ENCODE assay signal across 17 cellular contexts in genomic region chr5:133785182-133785581, GRCh38.
DNase-seq lines count a peak whose midpoint lies in the region; ATAC-seq and TF ChIP-seq lines count a peak whose summit lies in the region.
"Had no signal": no experiment of that assay in that cellular context is flagged by ENCODE, and none has a peak within 500 bp of the region (broad histone marks: within the 10 kb centered on the region; RNA-seq: fewer than 3 reads in every experiment).

No MANE protein-coding gene starts in this region.

- POLR2A ChIA-PET in IMR-90 (lab: Charles Lee; ENCODE audit: unreplicated experiment) (no interaction called here), WTC11 (lab: Charles Lee) (no interaction called here)
- POLR2A ChIA-PET in naive thymus-derived CD8-positive, alpha-beta T cell (lab: Charles Lee): no interaction called here

- H2AK5ac ChIP-seq in IMR-90 (ENCODE audit: low read depth, low read length): no peak overlapping the region
- H2AK5ac ChIP-seq in mesendoderm (ENCODE audit: low read length): no peak overlapping the region

- H3K4me1 Mint-ChIP-seq in WTC11: peaks cover 12% of the 10 kb centered on the region
- no peaks in the 10 kb centered on the region for H3K4me1 Mint-ChIP-seq in naive thymus-derived CD8-positive, alpha-beta T cell
- H3K4me1 Mint-ChIP-seq: CD14-positive monocyte had no signal

- H2BK120ac ChIP-seq in IMR-90 (ENCODE audit: low read depth, low read length) (no peak overlapping the region), mesendoderm (ENCODE audit: low read depth, low read length) (no peak overlapping the region)

- H3K4me1 ChIP-seq in IMR-90 (ENCODE audit: control insufficient read depth, insufficient read depth, low read length): no peaks in the 10 kb centered on the region
- H3K4me1 ChIP-seq in mesendoderm (ENCODE audit: control insufficient read depth, low read depth, low read length): no peaks in the 10 kb centered on the region

- DNase-seq in ELR (ENCODE audit: low read depth): peak; percentile 3
- no peak for DNase-seq in IMR-90
- peak; percentile 35 for DNase-seq in WTC11 (ENCODE audit: low spot score)
- DNase-seq in mesendoderm: peak; percentile 62
- DNase-seq in naive thymus-derived CD8-positive, alpha-beta T cell: no peak
- DNase-seq: COR-L47, KG1, MM.1S, NCI-H1105, NCI-H187, NCI-H2171 treated with DMSO at 0.1 percent for 48 hours, NCI-H82 had no signal

- H3K79me2 ChIP-seq in mesendoderm (ENCODE audit: control insufficient read depth, insufficient read depth, low read length): no peaks in the 10 kb centered on the region

- TF ChIP-seq POLR2A in IMR-90 (IDR thresholded peaks at IDR 0.05; ENCODE audit: low read depth, low read length): no peak

- H3K9me3 ChIP-seq in IMR-90 (ENCODE audit: control insufficient read depth, insufficient read depth, low read length): no peaks in the 10 kb centered on the region

- H3K56ac ChIP-seq in IMR-90 (ENCODE audit: extremely low read depth, insufficient read depth, low read length) (no peak overlapping the region), mesendoderm (ENCODE audit: low read length) (no peak overlapping the region)

- H3K18ac ChIP-seq in IMR-90 (ENCODE audit: low read depth, low read length) (no peak overlapping the region), mesendoderm (ENCODE audit: low read length) (no peak overlapping the region)

- no peaks in the 10 kb centered on the region for H4K20me1 ChIP-seq in IMR-90 (ENCODE audit: insufficient read depth, low read length)

- BruUV-seq in IMR-90 (replicated peaks; lab: Mats Ljungman, UMichigan): no TSS peak

- no peak for ATAC-seq in IMR-90 (ENCODE audit: low read depth)
- peak; percentile 93 for ATAC-seq in WTC11
- ATAC-seq in naive thymus-derived CD8-positive, alpha-beta T cell: no peak
- ATAC-seq in GM21526 (IDR thresholded peaks at IDR 0.05; ENCODE audit: low FRiP score, unreplicated experiment): no peak
- ATAC-seq in GM18502 (IDR thresholded peaks at IDR 0.05; ENCODE audit: poor library complexity, unreplicated experiment): no peak
- ATAC-seq in HG02610 (IDR thresholded peaks at IDR 0.05; ENCODE audit: unreplicated experiment): no peak

- H3K27me3 ChIP-seq in IMR-90 (ENCODE audit: control insufficient read depth, insufficient read depth, low read length) (peaks cover 7% of the 10 kb centered on the region), mesendoderm (ENCODE audit: insufficient read depth, low read length, poor library complexity) (no peaks in the 10 kb centered on the region)

- no peak overlapping the region for H4K91ac ChIP-seq in IMR-90 (ENCODE audit: insufficient read depth, low read depth, low read length)

- H2BK5ac ChIP-seq in IMR-90 (ENCODE audit: low read depth, low read length, poor library complexity, severe bottlenecking) (no peak overlapping the region), mesendoderm (ENCODE audit: low read length) (no peak overlapping the region)

- H4K8ac ChIP-seq in IMR-90 (ENCODE audit: low read depth in 2 of 2, low read length in 2 of 2) (no peak overlapping the region), mesendoderm (ENCODE audit: low read depth, low read length) (no peak overlapping the region)

- H3K9me3 Mint-ChIP-seq in WTC11: no peaks in the 10 kb centered on the region
- no peaks in the 10 kb centered on the region for H3K9me3 Mint-ChIP-seq in naive thymus-derived CD8-positive, alpha-beta T cell

- peaks cover 8% of the 10 kb centered on the region for H3K27me3 Mint-ChIP-seq in WTC11 (ENCODE audit: low read depth)
- H3K27me3 Mint-ChIP-seq in naive thymus-derived CD8-positive, alpha-beta T cell: no peaks in the 10 kb centered on the region

- H4K5ac ChIP-seq in IMR-90 (ENCODE audit: low read depth, low read length): no peak overlapping the region
- H4K5ac ChIP-seq in mesendoderm (ENCODE audit: low read length): no peak overlapping the region

- no peak overlapping the region for H3K4me3 Mint-ChIP-seq in WTC11
- no peak overlapping the region for H3K4me3 Mint-ChIP-seq in naive thymus-derived CD8-positive, alpha-beta T cell
- H3K4me3 Mint-ChIP-seq: CD14-positive monocyte had no signal

- H3K36me3 ChIP-seq in IMR-90 (ENCODE audit: control insufficient read depth, insufficient read depth, low read length) (no peaks in the 10 kb centered on the region), mesendoderm (ENCODE audit: control insufficient read depth, insufficient read depth, low read length) (no peaks in the 10 kb centered on the region)

- WGBS in IMR-90 (ENCODE audit: extremely low coverage in 2 of 2, insufficient read length in 1 of 2), 2 experiments: 13% methylated on average over 3 of the region's 3 CpGs; no CpG with 5 or more reads in 1 of the 2 experiments
- no CpG with 5 or more reads among the region's 3 CpGs for WGBS in mesendoderm (ENCODE audit: extremely low coverage, insufficient coverage, low lambda C conversion rate)

- H3K27ac Mint-ChIP-seq in WTC11: no peak overlapping the region
- no peak overlapping the region for H3K27ac Mint-ChIP-seq in naive thymus-derived CD8-positive, alpha-beta T cell
- H3K27ac Mint-ChIP-seq: CD14-positive monocyte had no signal

- no peaks in the 10 kb centered on the region for H3K79me1 ChIP-seq in IMR-90 (ENCODE audit: low read depth in 1 of 2, low read length in 2 of 2)
- H3K79me1 ChIP-seq in mesendoderm (ENCODE audit: low read length): no peaks in the 10 kb centered on the region

- CTCF ChIA-PET in IMR-90 (lab: Yijun Ruan, JAX) (no interaction called here), WTC11 (lab: Charles Lee) (interaction anchor here (0.6 to 1.8 kb wide), 7 partner anchors 9 to 458 kb away, joined by 3 to 6 read pairs (median 4); no protein-coding TSS in a partner anchor)

- H3K4me2 ChIP-seq in IMR-90 (ENCODE audit: low read depth, low read length) (no peak overlapping the region), mesendoderm (ENCODE audit: low read length) (no peak overlapping the region)

- intact Hi-C loops in IMR-90 (cut with micrococcal nuclease): no loop called here

- H3K27ac ChIP-seq in IMR-90 (ENCODE audit: insufficient read depth, low read length) (no peak overlapping the region), mesendoderm (ENCODE audit: low read depth, low read length) (no peak overlapping the region)
- H3K27ac ChIP-seq: RWPE1 had no signal

- H2AK9ac ChIP-seq in IMR-90 (replicated peaks; ENCODE audit: low read depth, low read length, poor library complexity): no peak overlapping the region

- H3K23ac ChIP-seq in IMR-90 (ENCODE audit: low read depth, low read length) (no peak overlapping the region), mesendoderm (ENCODE audit: low read length) (no peak overlapping the region)

- no peak overlapping the region for H3K14ac ChIP-seq in IMR-90 (replicated peaks; ENCODE audit: low read depth, low read length)

- H3K9ac ChIP-seq in IMR-90 (ENCODE audit: low read depth, low read length) (no peak overlapping the region), mesendoderm (ENCODE audit: low read length) (no peak overlapping the region)

- no peak for TF ChIP-seq RAD21 in IMR-90 (IDR thresholded peaks at IDR 0.05; ENCODE audit: low read length)

- H3K4ac ChIP-seq in IMR-90 (ENCODE audit: low read depth, low read length): no peak overlapping the region
- no peak overlapping the region for H3K4ac ChIP-seq in mesendoderm (ENCODE audit: low read depth, low read length)

- H2BK15ac ChIP-seq in IMR-90 (ENCODE audit: low read depth, low read length) (no peak overlapping the region), mesendoderm (replicated peaks; ENCODE audit: low read depth) (no peak overlapping the region)

- H3K4me3 ChIP-seq in IMR-90 (ENCODE audit: insufficient read depth, low read depth, low read length) (no peak overlapping the region), mesendoderm (ENCODE audit: low read length) (no peak overlapping the region)

- no peak for TF ChIP-seq CTCF in IMR-90 (conservative IDR thresholded peaks at IDR 0.05; ENCODE audit: low read depth, low read length)
- TF ChIP-seq CTCF in WTC11 (IDR thresholded peaks at IDR 0.05): no peak

- H3K36me3 Mint-ChIP-seq in WTC11: no peaks in the 10 kb centered on the region
- H3K36me3 Mint-ChIP-seq in naive thymus-derived CD8-positive, alpha-beta T cell: no peaks in the 10 kb centered on the region
- H3K36me3 Mint-ChIP-seq: CD14-positive monocyte had no signal

- H3K9me1 ChIP-seq in IMR-90 (ENCODE audit: insufficient read depth, low read length): no peaks in the 10 kb centered on the region

- in situ Hi-C loops in IMR-90 (cut with MboI; ENCODE audit: low sequenced_read_pairs): no loop called here

- no peak overlapping the region for H2BK20ac ChIP-seq in IMR-90 (ENCODE audit: low read depth, low read length)

- H2AFZ ChIP-seq in IMR-90 (replicated peaks; ENCODE audit: low read length, poor library complexity): peak overlapping the region; percentile 27

- dilution Hi-C loops in IMR-90 (cut with HindIII; ENCODE audit: low sequenced_read_pairs, unreplicated experiment): no loop called here

TF ChIP-seq in IMR-90, 13 proteins besides CTCF, POLR2A, EP300 and RAD21:
- TF ChIP-seq RCOR1 (IDR thresholded peaks at IDR 0.05; ENCODE audit: insufficient replicate concordance, low read length) (no peak), CHD1 (IDR thresholded peaks at IDR 0.05; ENCODE audit: low read depth, low read length) (no peak), BHLHE40 (IDR thresholded peaks at IDR 0.05; ENCODE audit: low read depth, low read length) (no peak), SMC3 (IDR thresholded peaks at IDR 0.05; ENCODE audit: low read depth, low read length) (no peak), MXI1 (IDR thresholded peaks at IDR 0.05; ENCODE audit: borderline replicate concordance, low read depth, low read length) (no peak), FOS (IDR thresholded peaks at IDR 0.05; ENCODE audit: low read depth, low read length) (no peak)

Comparison
In these comparisons a context has a peak if more than half of its experiments do, and no peak if none do; other contexts are left out.
1. DNase-seq: peak in ELR (single experiment), WTC11 (single experiment) and mesendoderm (single experiment); none in IMR-90 (single experiment) and naive thymus-derived CD8-positive, alpha-beta T cell (0 of 10).